In genomic region chr17:58658804-58659713, GRCh38 we compare ENCODE assay signal across 1 cellular context.
TF ChIP-seq lines count a peak whose summit lies in the region.

No MANE protein-coding gene starts in this region.

TF ChIP-seq in HepG2, 621 proteins besides CTCF, POLR2A, EP300 and RAD21 (continued from another document and continues in another):
- 0 out of 2 replicates have a peak, but pooled peaks have one; percentile 58 for TF ChIP-seq ZSCAN20 (CRISPR knock-in tag; IDR thresholded peaks at IDR 0.05; ENCODE audit: borderline replicate concordance)
- peak; percentile 93 for TF ChIP-seq SALL2 (CRISPR knock-in tag; IDR thresholded peaks at IDR 0.05)
- TF ChIP-seq ZNF75D (CRISPR knock-in tag; IDR thresholded peaks at IDR 0.05; ENCODE audit: borderline replicate concordance): no peak
- peak; percentile 100 for TF ChIP-seq POLR2AphosphoS2 (IDR thresholded peaks at IDR 0.05; ENCODE audit: low read depth, low read length)
- TF ChIP-seq ZNF546 (CRISPR knock-in tag; conservative IDR thresholded peaks at IDR 0.05): no peak
- TF ChIP-seq CENPBD1 (CRISPR knock-in tag; IDR thresholded peaks at IDR 0.05; ENCODE audit: borderline replicate concordance, low read depth): no peak
- no peak for TF ChIP-seq CHCHD3 (CRISPR knock-in tag; IDR thresholded peaks at IDR 0.05)
- no peak for TF ChIP-seq ZNF660 (CRISPR knock-in tag; IDR thresholded peaks at IDR 0.05; ENCODE audit: borderline replicate concordance, low read depth)
- no peak for TF ChIP-seq NR3C1 (CRISPR knock-in tag; IDR thresholded peaks at IDR 0.05)
- peak; percentile 82 for TF ChIP-seq TFDP1 (CRISPR knock-in tag; IDR thresholded peaks at IDR 0.05; ENCODE audit: borderline replicate concordance)
- TF ChIP-seq ZNF12 (CRISPR knock-in tag; IDR thresholded peaks at IDR 0.05): peak; percentile 73
- 0 out of 2 replicates have a peak, but pooled peaks have one; percentile 36 for TF ChIP-seq ELF1 (CRISPR knock-in tag; IDR thresholded peaks at IDR 0.05)
- peak; percentile 93 for TF ChIP-seq MED13 (CRISPR knock-in tag; IDR thresholded peaks at IDR 0.05)
- TF ChIP-seq PHF20 (CRISPR knock-in tag; IDR thresholded peaks at IDR 0.05): no peak
- TF ChIP-seq ZBTB42 (CRISPR knock-in tag; IDR thresholded peaks at IDR 0.05): no peak
- peak; percentile 77 for TF ChIP-seq ZBTB21 (CRISPR knock-in tag; IDR thresholded peaks at IDR 0.05)
- TF ChIP-seq HNF4A (CRISPR knock-in tag; IDR thresholded peaks at IDR 0.05): no peak
- TF ChIP-seq ETV6 (CRISPR knock-in tag; conservative IDR thresholded peaks at IDR 0.05): peak; percentile 80
- no peak; the same call in 1 of the 2 replicates for TF ChIP-seq RFXANK (CRISPR knock-in tag; IDR thresholded peaks at IDR 0.05)
- TF ChIP-seq MTF2 (CRISPR knock-in tag; IDR thresholded peaks at IDR 0.05; ENCODE audit: borderline replicate concordance): peak; percentile 75; the same call in 1 of the 2 replicates
- TF ChIP-seq YEATS2 (CRISPR knock-in tag; IDR thresholded peaks at IDR 0.05; ENCODE audit: borderline replicate concordance): peak; percentile 78
- peak; percentile 91; the same call in 1 of the 2 replicates for TF ChIP-seq ZNF230 (CRISPR knock-in tag; IDR thresholded peaks at IDR 0.05)
- peak; percentile 76; the same call in 1 of the 2 replicates for TF ChIP-seq ZNF3 (CRISPR knock-in tag; IDR thresholded peaks at IDR 0.05)
- TF ChIP-seq SMAD3 (CRISPR knock-in tag; IDR thresholded peaks at IDR 0.05): peak; percentile 99
- no peak; the same call in 1 of the 2 replicates for TF ChIP-seq ZNF333 (CRISPR knock-in tag; IDR thresholded peaks at IDR 0.05; ENCODE audit: borderline replicate concordance)
- TF ChIP-seq HES4 (CRISPR knock-in tag; IDR thresholded peaks at IDR 0.05; ENCODE audit: borderline replicate concordance): no peak
- TF ChIP-seq KAT7 (CRISPR knock-in tag; IDR thresholded peaks at IDR 0.05; ENCODE audit: borderline replicate concordance): no peak
- TF ChIP-seq ZFP1 (CRISPR knock-in tag; IDR thresholded peaks at IDR 0.05): 0 out of 2 replicates have a peak, but pooled peaks have one; percentile 74
- TF ChIP-seq HNF1B (CRISPR knock-in tag; IDR thresholded peaks at IDR 0.05): peak; percentile 67; the same call in 1 of the 2 replicates
- TF ChIP-seq PRDM15 (CRISPR knock-in tag; IDR thresholded peaks at IDR 0.05): peak; percentile 55
- TF ChIP-seq AHR (CRISPR knock-in tag; IDR thresholded peaks at IDR 0.05): peak; percentile 31; the same call in 1 of the 2 replicates
- peak; percentile 90 for TF ChIP-seq ZNF281 (CRISPR knock-in tag; IDR thresholded peaks at IDR 0.05; ENCODE audit: borderline replicate concordance)
- no peak for TF ChIP-seq ZNF891 (CRISPR knock-in tag; IDR thresholded peaks at IDR 0.05)
- TF ChIP-seq ZC3H4 (CRISPR knock-in tag; IDR thresholded peaks at IDR 0.05; ENCODE audit: borderline replicate concordance): peak; percentile 100
- TF ChIP-seq ZSCAN29 (CRISPR knock-in tag; conservative IDR thresholded peaks at IDR 0.05): no peak
- TF ChIP-seq ZNF740 (CRISPR knock-in tag; IDR thresholded peaks at IDR 0.05): peak; percentile 78; the same call in 1 of the 2 replicates
- TF ChIP-seq ZNF530 (CRISPR knock-in tag; IDR thresholded peaks at IDR 0.05; ENCODE audit: low read depth): no peak
- no peak for TF ChIP-seq WIZ (CRISPR knock-in tag; IDR thresholded peaks at IDR 0.05)
- TF ChIP-seq ZFP62 (CRISPR knock-in tag; IDR thresholded peaks at IDR 0.05): no peak
- no peak for TF ChIP-seq SRSF4 (IDR thresholded peaks at IDR 0.05; ENCODE audit: low read depth, low read length, poor library complexity, severe bottlenecking)
- no peak for TF ChIP-seq FOXO4 (CRISPR knock-in tag; conservative IDR thresholded peaks at IDR 0.05)
- TF ChIP-seq ZNF562 (CRISPR knock-in tag; IDR thresholded peaks at IDR 0.05; ENCODE audit: borderline replicate concordance): 0 out of 2 replicates have a peak, but pooled peaks have one; percentile 64
- TF ChIP-seq KLF12 (CRISPR knock-in tag; IDR thresholded peaks at IDR 0.05; ENCODE audit: borderline replicate concordance): peak; percentile 58; the same call in 1 of the 2 replicates
- TF ChIP-seq CEBPZ (IDR thresholded peaks at IDR 0.05; ENCODE audit: low read length): 0 out of 2 replicates have a peak, but pooled peaks have one; percentile 31
- TF ChIP-seq ZNF781 (CRISPR knock-in tag; IDR thresholded peaks at IDR 0.05; ENCODE audit: borderline replicate concordance, not compliant biosample characterization): no peak
- TF ChIP-seq PTBP1 (IDR thresholded peaks at IDR 0.05; ENCODE audit: low read depth, low read length, poor library complexity, severe bottlenecking): no peak
- TF ChIP-seq TOE1 (CRISPR knock-in tag; IDR thresholded peaks at IDR 0.05): peak; percentile 99
- no peak for TF ChIP-seq ZNF296 (CRISPR knock-in tag; conservative IDR thresholded peaks at IDR 0.05)
- TF ChIP-seq ZFP36L1 (CRISPR knock-in tag; IDR thresholded peaks at IDR 0.05): peak; percentile 93; the same call in 1 of the 2 replicates
- TF ChIP-seq ZNF317 (CRISPR knock-in tag; IDR thresholded peaks at IDR 0.05): peak; percentile 82
- TF ChIP-seq DZIP1 (CRISPR knock-in tag; IDR thresholded peaks at IDR 0.05): no peak
